ENCODE assay signal across 1 cellular context in the genomic region with DNA sequence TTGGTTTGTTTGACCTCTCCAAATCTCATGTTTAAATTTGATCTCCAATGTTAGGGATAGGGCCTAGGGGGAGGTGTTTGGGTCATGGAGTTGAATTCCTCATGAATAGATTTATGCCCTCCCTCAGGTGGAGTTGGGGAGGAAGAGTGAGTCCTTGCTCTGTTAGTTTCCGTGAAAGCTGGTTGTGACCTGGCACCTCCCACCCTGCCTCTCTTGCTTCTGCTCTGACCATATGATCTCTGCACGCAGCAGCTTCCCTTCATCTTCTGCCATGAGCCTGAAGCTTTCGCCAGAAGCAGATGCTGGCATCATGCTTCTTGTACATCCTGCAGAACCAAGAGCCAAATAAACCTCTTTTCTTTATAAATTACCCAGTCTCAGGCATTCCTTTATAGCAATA.
TF ChIP-seq lines count a peak whose summit lies in the region.

No MANE protein-coding gene starts in this region.

TF ChIP-seq in SK-N-SH, 30 proteins besides CTCF, POLR2A, EP300 and RAD21 (continued from another document):
- TF ChIP-seq, protein P1, sequence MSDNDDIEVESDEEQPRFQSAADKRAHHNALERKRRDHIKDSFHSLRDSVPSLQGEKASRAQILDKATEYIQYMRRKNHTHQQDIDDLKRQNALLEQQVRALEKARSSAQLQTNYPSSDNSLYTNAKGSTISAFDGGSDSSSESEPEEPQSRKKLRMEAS (IDR thresholded peaks at IDR 0.05; ENCODE audit: low read depth): no peak
- TF ChIP-seq FOSL2 (IDR thresholded peaks at IDR 0.05; ENCODE audit: borderline replicate concordance, low read depth) (no peak), RFX5 (IDR thresholded peaks at IDR 0.05; ENCODE audit: low read length) (no peak)
